8 cellular contexts compared by ENCODE assay signal in the genomic region with DNA sequence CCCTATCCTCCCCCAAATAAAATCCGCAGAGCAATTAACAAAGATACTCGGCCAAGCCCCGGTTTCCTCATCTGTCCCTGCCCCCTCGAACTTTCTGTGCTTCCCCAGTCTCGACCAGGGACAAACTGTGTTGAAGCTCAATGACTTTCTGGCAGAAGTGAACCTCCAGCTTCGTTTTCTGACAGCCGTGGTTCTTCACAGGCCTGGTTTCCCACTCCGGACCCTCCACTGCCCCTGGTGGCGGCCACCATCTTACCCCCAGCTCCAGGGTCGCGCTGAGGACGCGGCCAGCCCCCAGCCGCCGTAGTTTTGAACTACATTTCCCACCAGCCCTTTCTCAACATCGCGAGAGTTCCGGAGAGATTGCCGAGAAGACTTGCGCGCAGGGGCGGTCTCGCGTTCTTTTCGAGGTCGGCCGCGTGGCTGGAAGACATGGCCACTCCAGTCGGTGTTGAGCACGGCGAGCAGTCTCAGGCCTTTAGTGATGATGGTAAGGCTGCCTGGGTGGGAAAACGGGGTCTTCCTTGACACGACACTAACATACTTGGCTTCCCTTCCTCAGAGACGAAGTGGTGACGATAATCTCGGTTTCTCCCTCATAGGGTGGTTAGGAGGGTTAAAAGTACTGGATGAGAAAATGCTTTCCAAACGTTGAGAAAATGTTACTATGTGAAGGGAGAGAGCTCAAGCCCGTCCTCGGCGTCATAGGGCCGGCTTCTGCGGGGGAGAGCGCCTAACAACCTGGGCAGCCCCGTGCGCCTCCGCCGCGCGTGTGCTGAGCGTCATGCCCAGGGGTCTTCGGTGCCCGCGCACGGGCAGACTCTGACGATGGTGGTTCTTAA. TPM values are rescaled to one million over a fixed set of nuclear protein-coding genes. Genes with fewer than 3 reads are reported as not detected.
DNase-seq lines count a peak whose midpoint lies in the region; ATAC-seq and TF ChIP-seq lines count a peak whose summit lies in the region.

No MANE protein-coding gene starts in this region.

- peak; percentile 35 to 67 (median 42) for TF ChIP-seq CTCF in right lobe of liver (IDR thresholded peaks at IDR 0.05)

- no peaks in the 10 kb centered on the region for H3K27me3 Mint-ChIP-seq in CD4-positive, CD25-positive, alpha-beta regulatory T cell

- WGBS in right lobe of liver (ENCODE audit: insufficient coverage, low coverage, low lambda C conversion rate, missing lambda C conversion rate): 0% methylated on average over 43 of the region's 55 CpGs

- peak overlapping the region; percentile 98 to 100 (median 99) for H3K27ac Mint-ChIP-seq in CD4-positive, CD25-positive, alpha-beta regulatory T cell

- peak; percentile 75 for TF ChIP-seq POLR2A in right lobe of liver (IDR thresholded peaks at IDR 0.05)

- no peaks in the 10 kb centered on the region for H3K9me3 ChIP-seq in CD4-positive, CD25-positive, alpha-beta regulatory T cell (ENCODE audit: control insufficient read depth in 2 of 2, low read length in 2 of 2)
- H3K9me3 ChIP-seq in right lobe of liver: no peaks in the 10 kb centered on the region

- DNase-seq in CD4-positive, CD25-positive, alpha-beta regulatory T cell: peak; percentile 91 to 97 (median 94)
- DNase-seq in NCI-H748 (lab: John Stamatoyannopoulos, UW; ENCODE audit: unreplicated experiment) (peak; percentile 96), dermis microvascular lymphatic vessel endothelial cell (ENCODE audit: low read depth in 2 of 2) (peak; percentile 95 to 97), right lobe of liver (peak; percentile 94 to 96 (median 95))
- peak; percentile 91 to 93 for DNase-seq in activated CD4-positive, alpha-beta T cell treated with anti-CD3 and anti-CD28 coated beads, Interleukin-2, amount 50 U/mL, for 4 hours
- DNase-seq in stimulated activated CD4-positive, alpha-beta T cell treated with anti-CD3 and anti-CD28 coated beads, Interleukin-4, amount 100 ng/mL, for 24 hours: peak; percentile 95

- H3K27me3 ChIP-seq in CD4-positive, CD25-positive, alpha-beta regulatory T cell (ENCODE audit: control insufficient read depth, insufficient read depth, low read length): no peaks in the 10 kb centered on the region
- H3K27me3 ChIP-seq in right lobe of liver: no peaks in the 10 kb centered on the region

- H3K4me3 ChIP-seq in CD4-positive, CD25-positive, alpha-beta regulatory T cell (ENCODE audit: low read depth, low read length): peak overlapping the region; percentile 82
- peak overlapping the region; percentile 73 to 95 (median 86) for H3K4me3 ChIP-seq in right lobe of liver

- intact Hi-C loops in right lobe of liver (cut with DNase I): no loop called here

- peak; percentile 89 to 92 for ATAC-seq in CD4-positive, CD25-positive, alpha-beta regulatory T cell (ENCODE audit: low read depth in 2 of 2)
- peak; percentile 89 for ATAC-seq in GM19395 (IDR thresholded peaks at IDR 0.05; ENCODE audit: unreplicated experiment)
- peak; percentile 65 for ATAC-seq in HG03558 (IDR thresholded peaks at IDR 0.05; ENCODE audit: extremely low read depth, unreplicated experiment)
- ATAC-seq in right lobe of liver: peak; percentile 90 to 91 (median 91)

- peaks cover 11% of the 10 kb centered on the region for H3K36me3 ChIP-seq in CD4-positive, CD25-positive, alpha-beta regulatory T cell (ENCODE audit: control insufficient read depth, insufficient read depth, low read length)
- peaks cover 0 to 15% (median 9%) of the 10 kb centered on the region in 4 donors for H3K36me3 ChIP-seq in right lobe of liver

- H3K4me3 Mint-ChIP-seq in CD4-positive, CD25-positive, alpha-beta regulatory T cell: peak overlapping the region; percentile 97 to 98 (median 98)

- H3K27ac ChIP-seq in CD4-positive, CD25-positive, alpha-beta regulatory T cell (ENCODE audit: insufficient read depth, low read length, poor library complexity, severe bottlenecking): peak overlapping the region; percentile 95
- peak overlapping the region; percentile 79 to 96 (median 93) for H3K27ac ChIP-seq in right lobe of liver

- H3K4me1 Mint-ChIP-seq in CD4-positive, CD25-positive, alpha-beta regulatory T cell: peaks cover 23 to 66% (median 40%) of the 10 kb centered on the region in 4 donors

- peaks cover 55% of the 10 kb centered on the region for H3K4me1 ChIP-seq in CD4-positive, CD25-positive, alpha-beta regulatory T cell (ENCODE audit: control insufficient read depth, insufficient read depth, low read length, poor library complexity, severe bottlenecking)
- peaks cover 0 to 36% (median 2%) of the 10 kb centered on the region in 4 donors for H3K4me1 ChIP-seq in right lobe of liver

- H3K36me3 Mint-ChIP-seq in CD4-positive, CD25-positive, alpha-beta regulatory T cell: peaks cover 9% of the 10 kb centered on the region

- peaks cover 0 to 2% (median 0%) of the 10 kb centered on the region in 7 donors for H3K9me3 Mint-ChIP-seq in CD4-positive, CD25-positive, alpha-beta regulatory T cell

RNA-seq across cellular contexts. Expression of a gene that starts 17.7 kb away (rescaled TPM):
- not detected for total RNA-seq in CD4-positive, CD25-positive, alpha-beta regulatory T cell
- under 1 TPM in 1 of 4 donors, not detected in 3; 0.52 TPM for polyA plus RNA-seq in CD4-positive, CD25-positive, alpha-beta regulatory T cell
- total RNA-seq in dermis microvascular lymphatic vessel endothelial cell: 0.39 and 0.89 TPM in 2 replicates
- total RNA-seq in right lobe of liver: 1 to 10 TPM in 1 of 6 experiments, under 1 TPM in 2, not detected in 3; 0.12 to 1.3 (median 0.22) TPM

RNA-seq across cellular contexts. Expression of a gene that starts 20.1 kb away (rescaled TPM):
- total RNA-seq in CD4-positive, CD25-positive, alpha-beta regulatory T cell: not detected
- polyA plus RNA-seq in CD4-positive, CD25-positive, alpha-beta regulatory T cell: not detected
- 1.8 and 2.5 TPM in 2 replicates for total RNA-seq in dermis microvascular lymphatic vessel endothelial cell
- total RNA-seq in right lobe of liver: 1 to 10 TPM; 1.8 to 4.1 (median 3.1) TPM

RNA-seq across cellular contexts. Expression of a gene that starts 28.1 kb away (rescaled TPM):
- total RNA-seq in CD4-positive, CD25-positive, alpha-beta regulatory T cell: 0.39 TPM
- under 1 TPM in 2 of 4 donors, not detected in 2; 0.08 to 0.13 TPM for polyA plus RNA-seq in CD4-positive, CD25-positive, alpha-beta regulatory T cell
- 0.13 and 0.25 TPM in 2 replicates for total RNA-seq in dermis microvascular lymphatic vessel endothelial cell
- total RNA-seq in right lobe of liver: 1 to 10 TPM in 5 of 6 experiments, under 1 TPM in 1; 0.81 to 5.0 (median 2.3) TPM

RNA-seq across cellular contexts. Expression of a gene that starts 56.4 kb away (rescaled TPM):
- 23.8 TPM for total RNA-seq in CD4-positive, CD25-positive, alpha-beta regulatory T cell
- polyA plus RNA-seq in CD4-positive, CD25-positive, alpha-beta regulatory T cell: 1 to 10 TPM; 2.5 to 4.5 (median 3.5) TPM
- total RNA-seq in dermis microvascular lymphatic vessel endothelial cell: 11.7 and 17.3 TPM in 2 replicates
- total RNA-seq in right lobe of liver: 10 to 100 TPM in 3 of 6 experiments, 1 to 10 TPM in 3; 7.1 to 18.6 (median 11.0) TPM

Comparison
In these comparisons a context has a peak if more than half of its experiments do, and no peak if none do; other contexts are left out.
1. Peak in every context shown above with its lines: DNase-seq, ATAC-seq, H3K4me3 ChIP-seq and H3K27ac ChIP-seq.